8 cellular contexts compared by ENCODE assay signal in the genomic region with DNA sequence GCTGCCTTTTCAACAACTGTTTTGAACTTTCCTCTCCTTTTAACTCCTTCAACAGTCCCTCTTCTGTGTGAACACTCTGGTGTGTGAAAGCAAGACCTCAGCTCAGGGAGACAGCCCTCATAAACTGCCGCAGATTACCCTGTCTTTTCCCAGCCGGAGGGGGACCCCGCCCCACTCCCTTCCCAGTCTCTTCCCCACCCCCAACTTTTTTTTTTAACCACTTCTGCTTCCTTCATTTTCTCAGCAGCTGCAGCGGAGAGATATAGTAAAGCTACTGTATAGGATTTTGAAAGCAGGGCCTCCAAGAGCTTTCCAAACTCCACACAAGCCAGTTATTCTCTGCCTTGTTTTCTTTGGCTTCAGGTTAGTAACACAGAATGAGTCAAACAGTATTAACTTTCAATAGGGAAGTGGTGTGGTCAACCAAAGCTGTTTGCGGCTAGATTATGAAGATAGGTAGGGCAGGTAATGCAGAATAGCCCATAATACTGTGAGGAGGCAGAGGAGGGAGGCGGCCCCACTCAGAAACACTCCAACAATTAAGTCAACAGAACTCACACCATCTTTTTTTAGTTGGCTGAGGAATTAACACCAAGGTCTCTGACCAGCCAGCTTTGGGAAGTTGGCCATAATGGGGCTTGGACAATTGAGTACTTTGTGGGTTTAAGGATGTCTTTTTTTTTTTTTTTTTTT.
A peak's percentile ranks its signal among the peaks of the same experiment; 100 is the strongest.
DNase-seq lines count a peak whose midpoint lies in the region; ATAC-seq and TF ChIP-seq lines count a peak whose summit lies in the region.

No MANE protein-coding gene starts in this region.

- H3K27ac Mint-ChIP-seq in MCF 10A (ENCODE audit: low read depth, unreplicated experiment) (peak overlapping the region; percentile 92), glutamatergic neuron (ENCODE audit: unreplicated experiment) (no peak overlapping the region)

- peaks cover 47% of the 10 kb centered on the region for H3K4me1 Mint-ChIP-seq in MCF 10A (ENCODE audit: insufficient read depth, unreplicated experiment)
- peaks cover 19% of the 10 kb centered on the region for H3K4me1 Mint-ChIP-seq in glutamatergic neuron (ENCODE audit: low read depth, unreplicated experiment)

- H2AFZ ChIP-seq in OCI-LY3 (ENCODE audit: low read depth, low read length): no peak overlapping the region

- DNase-seq in stimulated activated naive CD4-positive, alpha-beta T cell treated with Interleukin-2 at 50 U/mL for 16 hours (lab: John Stamatoyannopoulos, UW): peak; percentile 37
- no peak for DNase-seq in stimulated activated naive CD4-positive, alpha-beta T cell (lab: John Stamatoyannopoulos, UW)
- DNase-seq in MCF 10A (ENCODE audit: unreplicated experiment) (peak; percentile 94), DMS79 treated with DMSO at 0.1 percent for 48 hours (lab: John Stamatoyannopoulos, UW) (no peak), glutamatergic neuron (no peak)

- H3K4me2 ChIP-seq in OCI-LY3 (ENCODE audit: low read length): no peak overlapping the region

- CTCF ChIA-PET in MCF 10A (lab: Yijun Ruan, JAX): interaction anchor here (0.5 to 3.5 kb wide), 10 partner anchors 9 to 554 kb away, joined by 3 to 22 read pairs (median 4); no protein-coding TSS in a partner anchor

- peaks cover 68% of the 10 kb centered on the region for H3K36me3 ChIP-seq in OCI-LY3 (replicated peaks; ENCODE audit: low read depth, low read length)
- H3K36me3 ChIP-seq in mucosa of rectum (ENCODE audit: control insufficient read depth in 2 of 2, insufficient read depth in 2 of 2, low read length in 2 of 2): peaks cover 6 to 7% of the 10 kb centered on the region in 2 donors

- peaks cover 84% of the 10 kb centered on the region for H3K79me2 ChIP-seq in OCI-LY3 (ENCODE audit: low read length)

- H3K27me3 Mint-ChIP-seq in MCF 10A (ENCODE audit: insufficient read depth, unreplicated experiment) (no peaks in the 10 kb centered on the region), glutamatergic neuron (ENCODE audit: unreplicated experiment) (peaks cover 5% of the 10 kb centered on the region)

- H3K27ac ChIP-seq in OCI-LY3 (ENCODE audit: low read length): peak overlapping the region; percentile 10; the same call in 1 of the 2 replicates
- H3K27ac ChIP-seq in mucosa of rectum (ENCODE audit: low read depth in 2 of 2, low read length in 2 of 2): peak overlapping the region; percentile 54 to 55

- H3K4me1 ChIP-seq in OCI-LY3 (ENCODE audit: low read length) (peaks cover 39% of the 10 kb centered on the region), mucosa of rectum (ENCODE audit: control insufficient read depth in 2 of 2, insufficient read depth in 2 of 2, low read length in 2 of 2) (peaks cover 25 to 28% of the 10 kb centered on the region in 2 donors)

- H3K36me3 Mint-ChIP-seq in MCF 10A (ENCODE audit: insufficient read depth, unreplicated experiment): peaks cover 29% of the 10 kb centered on the region
- no peaks in the 10 kb centered on the region for H3K36me3 Mint-ChIP-seq in glutamatergic neuron (ENCODE audit: unreplicated experiment)

- no peaks in the 10 kb centered on the region for H3K9me3 Mint-ChIP-seq in MCF 10A (ENCODE audit: unreplicated experiment)
- peaks cover 6% of the 10 kb centered on the region for H3K9me3 Mint-ChIP-seq in glutamatergic neuron (ENCODE audit: unreplicated experiment)

- peaks cover 88% of the 10 kb centered on the region for H4K20me1 ChIP-seq in OCI-LY3 (ENCODE audit: insufficient read depth, low read length)

- no peak overlapping the region for H3K9ac ChIP-seq in OCI-LY3 (ENCODE audit: low read length)
- H3K9ac ChIP-seq in mucosa of rectum (ENCODE audit: low read depth in 1 of 2, low read length in 2 of 2): peak overlapping the region in 1 of 2 donors; percentile 36

- H3K4me3 ChIP-seq in OCI-LY3 (ENCODE audit: low read length) (no peak overlapping the region), mucosa of rectum (ENCODE audit: low read length in 2 of 2) (no peak overlapping the region)

- no peak for TF ChIP-seq CTCF in OCI-LY3 (IDR thresholded peaks at IDR 0.05; ENCODE audit: low read depth, low read length)
- TF ChIP-seq CTCF in MCF 10A (IDR thresholded peaks at IDR 0.05; ENCODE audit: unreplicated experiment): no peak
- no peak for TF ChIP-seq CTCF in glutamatergic neuron (IDR thresholded peaks at IDR 0.05; ENCODE audit: partially characterized antibody, unreplicated experiment)

- no peaks in the 10 kb centered on the region for H3K27me3 ChIP-seq in OCI-LY3 (ENCODE audit: low read depth, low read length)
- H3K27me3 ChIP-seq in mucosa of rectum (ENCODE audit: control insufficient read depth in 2 of 2, insufficient read depth in 2 of 2, low read length in 2 of 2): no peaks in the 10 kb centered on the region

- H3K9me3 ChIP-seq in OCI-LY3 (ENCODE audit: insufficient read depth, low read length) (no peaks in the 10 kb centered on the region), mucosa of rectum (ENCODE audit: control insufficient read depth in 2 of 2, low read length in 2 of 2) (no peaks in the 10 kb centered on the region)

- no TSS peak for BruUV-seq in MCF 10A (replicated peaks; lab: Mats Ljungman, UMichigan)

- ATAC-seq in HG03025 (IDR thresholded peaks at IDR 0.05; ENCODE audit: low FRiP score, unreplicated experiment): peak; percentile 92

- H3K4me3 Mint-ChIP-seq in MCF 10A (ENCODE audit: unreplicated experiment) (peak overlapping the region; percentile 60), glutamatergic neuron (ENCODE audit: unreplicated experiment) (no peak overlapping the region)

- intact Hi-C loops in MCF 10A (cut with micrococcal nuclease): loop anchor here (1.0 to 2.0 kb wide), 5 partner anchors 32 to 153 kb away; no protein-coding TSS in a partner anchor

- POLR2A ChIA-PET in MCF 10A (lab: Yijun Ruan, JAX): interaction anchor here (0.5 to 8.9 kb wide), 27 partner anchors 9 to 1301 kb away, joined by 3 to 304 read pairs (median 7); no protein-coding TSS in a partner anchor

Comparison
In these comparisons a context has a peak if more than half of its experiments do, and no peak if none do; other contexts are left out.
1. DNase-seq: peak in stimulated activated naive CD4-positive, alpha-beta T cell treated with Interleukin-2 at 50 U/mL for 16 hours (single experiment) and MCF 10A (single experiment); none in stimulated activated naive CD4-positive, alpha-beta T cell (0 of 6), DMS79 treated with DMSO at 0.1 percent for 48 hours (single experiment) and glutamatergic neuron (single experiment).